8 cellular contexts compared by ENCODE assay signal in the genomic region with DNA sequence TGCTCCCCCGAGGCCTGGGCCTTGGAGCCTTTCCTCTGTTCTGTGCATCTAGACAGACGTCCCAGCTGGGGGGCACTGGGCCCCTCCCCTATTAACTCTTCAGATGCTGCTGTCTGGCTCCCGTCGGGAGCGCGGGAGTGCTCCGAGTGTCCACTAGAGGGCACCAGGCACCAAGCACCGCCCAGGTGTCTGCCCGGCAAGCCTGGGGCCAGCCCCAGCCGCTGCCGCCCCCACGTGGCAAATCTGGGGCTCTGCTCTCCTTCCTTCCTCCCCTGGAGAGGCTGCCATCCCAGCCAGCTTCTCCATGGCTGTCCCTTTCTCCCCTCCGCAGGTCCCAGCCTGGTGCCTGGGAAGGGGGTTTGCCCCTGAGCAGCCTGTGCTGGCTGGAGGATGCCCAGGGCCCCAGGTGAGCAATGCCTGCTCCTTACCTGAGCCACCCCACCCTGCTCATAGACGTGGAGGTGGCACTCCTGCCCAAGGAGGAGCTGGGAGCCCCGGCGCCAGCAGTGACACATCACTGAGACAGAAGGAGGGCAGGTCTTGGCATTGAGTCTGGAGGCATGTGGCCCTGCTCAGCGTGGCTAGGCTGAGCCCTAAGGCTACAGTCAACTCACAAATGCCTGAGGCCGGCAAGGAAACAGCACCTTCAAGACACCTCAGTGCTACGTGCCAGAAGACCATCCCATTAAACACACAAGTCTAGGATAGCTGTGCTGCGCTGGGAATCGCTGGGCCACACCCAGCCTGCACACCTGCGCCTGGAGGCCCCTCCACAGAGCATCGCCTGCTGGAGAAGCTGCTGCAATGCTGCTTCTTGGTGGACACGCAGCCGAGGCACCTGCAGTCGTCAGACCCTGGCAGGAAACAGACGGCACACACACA. TPM values are rescaled to one million over a fixed set of nuclear protein-coding genes. Genes with fewer than 3 reads are reported as not detected.
A peak's percentile ranks its signal among the peaks of the same experiment; 100 is the strongest.
DNase-seq lines count a peak whose midpoint lies in the region; ATAC-seq and TF ChIP-seq lines count a peak whose summit lies in the region.

No MANE protein-coding gene starts in this region.

- H3K27me3 ChIP-seq in DND-41 (ENCODE audit: insufficient read depth, low read length, poor library complexity) (no peaks in the 10 kb centered on the region), HCT116 (ENCODE audit: insufficient read depth, low read length) (no peaks in the 10 kb centered on the region), adipocyte (replicated peaks; ENCODE audit: control insufficient read depth, insufficient read depth, low read length) (peaks cover 18% of the 10 kb centered on the region), vagina (no peaks in the 10 kb centered on the region)

- H3K27ac ChIP-seq in DND-41 (ENCODE audit: low read length) = peak overlapping the region; percentile 74
- peak overlapping the region; percentile 24; the same call in 1 of the 2 replicates for H3K27ac ChIP-seq in HCT116 (ENCODE audit: low read depth, low read length)
- no peak overlapping the region for H3K27ac ChIP-seq in vagina

- CTCF ChIA-PET in HCT116 (lab: Charles Lee) = interaction anchor here (0.6 to 3.0 kb wide), 48 partner anchors 8 to 708 kb away, joined by 3 to 61 read pairs (median 5); a partner anchor contains a TSS
- CTCF ChIA-PET in T-cell (lab: Charles Lee) = interaction anchor here (0.6 to 1.9 kb wide), 5 partner anchors 10 to 232 kb away, joined by 3 to 5 read pairs (median 4); no protein-coding TSS in a partner anchor

- peak; percentile 95 for TF ChIP-seq CTCF in DND-41 (IDR thresholded peaks at IDR 0.05; ENCODE audit: borderline replicate concordance, extremely low read depth, low read length, poor library complexity, severe bottlenecking)
- TF ChIP-seq CTCF in HCT116 (IDR thresholded peaks at IDR 0.05 in 2 of 3, conservative IDR thresholded peaks at IDR 0.05 in 1 of 3; ENCODE audit: borderline replicate concordance in 1 of 3, insufficient read depth in 1 of 3, low read depth in 2 of 3, low read length in 2 of 3) = peak; percentile 100
- TF ChIP-seq CTCF in vagina (IDR thresholded peaks at IDR 0.05) = peak; percentile 97 to 99 (median 97)

- ATAC-seq in DND-41 (ENCODE audit: insufficient read depth, low read depth) (peak; percentile 69), HCT116 (peak; percentile 93), T-cell (replicated peaks in 1 of 4) (peak; percentile 39 to 61 (median 46)), left cardiac atrium (peak; percentile 75 to 78)

- H3K9ac ChIP-seq in DND-41 (ENCODE audit: low read depth, low read length) (peak overlapping the region; percentile 19; the same call in 1 of the 2 replicates), HCT116 (ENCODE audit: low read length) (peak overlapping the region; percentile 46; the same call in 1 of the 2 replicates), adipocyte (ENCODE audit: low read length) (peak overlapping the region; percentile 20)

- H3K79me2 ChIP-seq in DND-41 (ENCODE audit: insufficient read depth, low read length) = peaks cover 4% of the 10 kb centered on the region
- no peaks in the 10 kb centered on the region for H3K79me2 ChIP-seq in HCT116 (ENCODE audit: insufficient read depth, low read length)

- no peaks in the 10 kb centered on the region for H3K9me3 Mint-ChIP-seq in T-cell

- H3K4me1 Mint-ChIP-seq in T-cell = peaks cover 51 to 52% (median 51%) of the 10 kb centered on the region in 3 donors

- H3K36me3 ChIP-seq in DND-41 (ENCODE audit: insufficient read depth, low read length) = no peaks in the 10 kb centered on the region; the same call in 1 of the 2 replicates
- no peaks in the 10 kb centered on the region for H3K36me3 ChIP-seq in HCT116 (ENCODE audit: control insufficient read depth in 1 of 2, insufficient read depth in 2 of 2, low read length in 2 of 2)
- H3K36me3 ChIP-seq in adipocyte (ENCODE audit: control insufficient read depth, insufficient read depth, low read length, severe bottlenecking) = no peaks in the 10 kb centered on the region
- H3K36me3 ChIP-seq in vagina = no peaks in the 10 kb centered on the region

- DNase-seq in DND-41 (peak; percentile 87), HCT116 (ENCODE audit: low read depth, low spot score) (peak; percentile 71), NCI-H1694 (lab: John Stamatoyannopoulos, UW) (peak; percentile 83), T-cell (peak; percentile 56 to 88 (median 78)), adipocyte (ENCODE audit: low read depth) (peak; percentile 92), left cardiac atrium (peak; percentile 87), pulmonary artery endothelial cell (ENCODE audit: low read depth, low spot score) (peak; percentile 52), vagina (ENCODE audit: extremely low spot score in 2 of 2) (no peak)

- intact Hi-C loops in HCT116 (cut with micrococcal nuclease) = loop anchor here (1.0 to 5.0 kb wide), 5 partner anchors 110 to 171 kb away; a partner anchor contains a TSS
- intact Hi-C loops in left cardiac atrium (cut with DNase I) = loop anchor here in 1 of 2 donors (5.0 kb wide), 2 partner anchors 139 to 171 kb away; no protein-coding TSS in a partner anchor
- intact Hi-C loops in vagina (cut with DNase I) = loop anchor here (5.0 to 10.0 kb wide), 2 partner anchors 139 to 174 kb away; no protein-coding TSS in a partner anchor

- RAD21 ChIA-PET in HCT116 (lab: Charles Lee; ENCODE audit: low non-redundant PET in 1 of 2, low total read pairs in 2 of 2, uncharacterized antibody in 2 of 2, unreplicated experiment in 2 of 2) = interaction anchor here (0.6 to 2.3 kb wide), 13 partner anchors 64 to 232 kb away, joined by 3 to 12 read pairs (median 4); a partner anchor contains a TSS

- H3K4me2 ChIP-seq in DND-41 (ENCODE audit: insufficient read depth, low read length) (peak overlapping the region; percentile 49), HCT116 (ENCODE audit: low read length) (peak overlapping the region; percentile 79)

- no peaks in the 10 kb centered on the region for H3K36me3 Mint-ChIP-seq in T-cell

- H3K4me3 ChIP-seq in DND-41 (ENCODE audit: low read depth in 1 of 2, low read length in 2 of 2) (peak overlapping the region in 1 of 2 experiments; percentile 27; a peak in 1 of 4 replicates), HCT116 (replicated peaks in 1 of 2; ENCODE audit: low read depth in 1 of 2, low read length in 2 of 2) (peak overlapping the region; percentile 22 to 42), adipocyte (ENCODE audit: low read length) (no peak overlapping the region), vagina (no peak overlapping the region)

- TF ChIP-seq POLR2A in HCT116 (IDR thresholded peaks at IDR 0.05; ENCODE audit: borderline replicate concordance, extremely low read depth, insufficient read depth, insufficient read length) (no peak), vagina (IDR thresholded peaks at IDR 0.05) (no peak)

- H3K27ac Mint-ChIP-seq in T-cell = peak overlapping the region; percentile 93

- no peaks in the 10 kb centered on the region for H3K27me3 Mint-ChIP-seq in T-cell

- POLR2A ChIA-PET in HCT116 (lab: Charles Lee) = interaction anchor here (0.6 to 1.3 kb wide), 5 partner anchors 24 to 166 kb away, joined by 3 to 6 read pairs (median 3); a partner anchor contains a TSS
- POLR2A ChIA-PET in T-cell (lab: Charles Lee) = interaction anchor here (0.5 to 0.6 kb wide), 3 partner anchors 31 to 988 kb away, joined by 4 to 6 read pairs (median 6); no protein-coding TSS in a partner anchor

- no peaks in the 10 kb centered on the region for H3K9me3 ChIP-seq in DND-41 (ENCODE audit: insufficient read depth, low read length, severe bottlenecking)
- no peaks in the 10 kb centered on the region for H3K9me3 ChIP-seq in HCT116 (ENCODE audit: control insufficient read depth in 1 of 2, insufficient read depth in 1 of 2, low read depth in 1 of 2, low read length in 2 of 2)
- H3K9me3 ChIP-seq in adipocyte (ENCODE audit: control insufficient read depth, low read length) = no peaks in the 10 kb centered on the region
- H3K9me3 ChIP-seq in vagina = no peaks in the 10 kb centered on the region

- H3K4me3 Mint-ChIP-seq in T-cell = peak overlapping the region; percentile 76 to 82 (median 79)

- peak; percentile 100 for TF ChIP-seq RAD21 in HCT116 (IDR thresholded peaks at IDR 0.05; ENCODE audit: low read depth)

- H3K4me1 ChIP-seq in DND-41 (ENCODE audit: insufficient read depth, low read length) (peaks cover 43% of the 10 kb centered on the region), HCT116 (ENCODE audit: control insufficient read depth in 1 of 2, insufficient read depth in 2 of 2, low read length in 2 of 2) (peaks cover 5 to 14% of the 10 kb centered on the region in 2 experiments), adipocyte (ENCODE audit: control insufficient read depth, insufficient read depth, low read length) (peaks cover 5% of the 10 kb centered on the region), vagina (peaks cover 25% of the 10 kb centered on the region)

- no peaks in the 10 kb centered on the region for H4K20me1 ChIP-seq in DND-41 (ENCODE audit: insufficient read depth, low read length)
- no peaks in the 10 kb centered on the region for H4K20me1 ChIP-seq in HCT116 (ENCODE audit: insufficient read depth)

- no TSS peak for BruUV-seq in HCT116 (replicated peaks; lab: Mats Ljungman, UMichigan)

- H2AFZ ChIP-seq in DND-41 (ENCODE audit: low read depth, low read length) (peak overlapping the region; percentile 41; the same call in 1 of the 2 replicates), HCT116 (ENCODE audit: low read depth, low read length, poor library complexity, severe bottlenecking) (peak overlapping the region; percentile 47)

- no peaks in the 10 kb centered on the region for H3K9me2 ChIP-seq in HCT116 (ENCODE audit: insufficient read depth)

TF ChIP-seq in HCT116, 20 proteins besides CTCF, POLR2A, EP300 and RAD21 (continues in another document):
- TF ChIP-seq, protein P1, sequence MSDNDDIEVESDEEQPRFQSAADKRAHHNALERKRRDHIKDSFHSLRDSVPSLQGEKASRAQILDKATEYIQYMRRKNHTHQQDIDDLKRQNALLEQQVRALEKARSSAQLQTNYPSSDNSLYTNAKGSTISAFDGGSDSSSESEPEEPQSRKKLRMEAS (IDR thresholded peaks at IDR 0.05) = peak; percentile 82; the same call in 1 of the 2 replicates

RNA-seq across cellular contexts. Expression of a gene that starts 19.7 kb away (rescaled TPM):
- total RNA-seq in HCT116 (2021; ENCODE audit: unreplicated experiment) = not detected
- polyA plus RNA-seq in HCT116 (2012) = not detected in 2 replicates
- total RNA-seq in T-cell = not detected
- total RNA-seq in left cardiac atrium = not detected
- total RNA-seq in pulmonary artery endothelial cell = 0.21 TPM in 1 of 2 replicates, not detected in the other
- not detected for total RNA-seq in vagina

RNA-seq across cellular contexts. Expression of a gene that starts 37.1 kb away (rescaled TPM):
- total RNA-seq in HCT116 (2021; ENCODE audit: unreplicated experiment) (140 TPM), T-cell (1 to 10 TPM in 3 of 5 donors, under 1 TPM in 2; 0.67 to 1.9 (median 1.3) TPM), left cardiac atrium (1 to 10 TPM in 1 of 2 donors, under 1 TPM in 1; 0.16 to 1.6 TPM), pulmonary artery endothelial cell (61.7 and 109 TPM in 2 replicates), vagina (3.4 TPM)
- 89.7 and 104 TPM in 2 replicates for polyA plus RNA-seq in HCT116 (2012)

Comparison
In these comparisons a context has a peak if more than half of its experiments do, and no peak if none do; other contexts are left out.
1. DNase-seq: peak in DND-41 (single experiment), HCT116 (single experiment), NCI-H1694 (single experiment), T-cell (34 of 34), adipocyte (single experiment), left cardiac atrium (single experiment) and pulmonary artery endothelial cell (single experiment); none in vagina (0 of 2).
2. H3K4me3 ChIP-seq: peak in HCT116 (2 of 2); none in adipocyte (single experiment) and vagina (0 of 2).
3. RNA of a gene that starts 37.1 kb away (total RNA-seq): 140 TPM in HCT116 (single experiment) and 61.7 to 109 TPM in pulmonary artery endothelial cell; 3.4 TPM in vagina (single experiment), 0.16 to 1.6 TPM in left cardiac atrium and 0.67 to 1.9 TPM in T-cell; every median in the first group is over 10 times any median in the second.
4. Peak in every context shown above with its lines, with median percentiles within 50 percentile points of each other: ATAC-seq, H3K9ac ChIP-seq and CTCF ChIP-seq.